12 cellular contexts compared by ENCODE assay signal in genomic region chr14:76951149-76951548, GRCh38.
DNase-seq lines count a peak whose midpoint lies in the region; ATAC-seq, FAIRE-seq and TF ChIP-seq lines count a peak whose summit lies in the region.
"Had no signal": no experiment of that assay in that cellular context is flagged by ENCODE, and none has a peak within 500 bp of the region (broad histone marks: within the 10 kb centered on the region; RNA-seq: fewer than 3 reads in every experiment).

No MANE protein-coding gene starts in this region.

- H3K27me3 ChIP-seq in breast epithelium (no peaks in the 10 kb centered on the region), transverse colon (no peaks in the 10 kb centered on the region)

- TF ChIP-seq CTCF in breast epithelium (IDR thresholded peaks at IDR 0.05) = no peak
- no peak for TF ChIP-seq CTCF in MCF 10A (IDR thresholded peaks at IDR 0.05; ENCODE audit: unreplicated experiment)
- no peak for TF ChIP-seq CTCF in coronary artery (IDR thresholded peaks at IDR 0.05)
- no peak for TF ChIP-seq CTCF in transverse colon (IDR thresholded peaks at IDR 0.05)

- no peaks in the 10 kb centered on the region for H3K36me3 ChIP-seq in breast epithelium
- H3K36me3 ChIP-seq in transverse colon = no peaks in the 10 kb centered on the region

- ATAC-seq in naive B cell (ENCODE audit: low read depth in 2 of 2) = no peak

- H3K27ac Mint-ChIP-seq in MCF 10A (ENCODE audit: low read depth, unreplicated experiment) = no peak overlapping the region
- H3K27ac Mint-ChIP-seq in naive B cell = peak overlapping the region in 4 of 6 donors; percentile 16 to 99 (median 56)

- H3K4me1 Mint-ChIP-seq in MCF 10A (ENCODE audit: insufficient read depth, unreplicated experiment) = peaks cover 53% of the 10 kb centered on the region
- H3K4me1 Mint-ChIP-seq in naive B cell = peaks cover 31 to 45% (median 43%) of the 10 kb centered on the region in 3 donors

- in situ Hi-C loops in transverse colon (cut with MboI; ENCODE audit: low pct_ligation_motif_present in 1 of 4, low pct_unique_long_range_greater_than_20kb in 1 of 4, low sequenced_read_pairs in 3 of 4) = loop anchor here in 1 of 4 donors (10.0 kb wide), 1 partner anchor 54 kb away; no protein-coding TSS in a partner anchor

- 76 to 87% methylated on average over 4 to 10 of the region's 10 CpGs for WGBS in transverse colon (ENCODE audit: low coverage in 1 of 2), 2 donors

- no peak for TF ChIP-seq EP300 in transverse colon (IDR thresholded peaks at IDR 0.05; ENCODE audit: low read depth)

- no peak for TF ChIP-seq POLR2A in breast epithelium (IDR thresholded peaks at IDR 0.05)
- TF ChIP-seq POLR2A in transverse colon (IDR thresholded peaks at IDR 0.05) = no peak

- H3K36me3 Mint-ChIP-seq in MCF 10A (ENCODE audit: insufficient read depth, unreplicated experiment) = no peaks in the 10 kb centered on the region
- no peaks in the 10 kb centered on the region for H3K36me3 Mint-ChIP-seq in naive B cell

- H3K9me3 Mint-ChIP-seq in MCF 10A (ENCODE audit: unreplicated experiment) (no peaks in the 10 kb centered on the region), naive B cell (no peaks in the 10 kb centered on the region)
- H3K9me3 Mint-ChIP-seq: H9 had no signal

- POLR2A ChIA-PET in MCF 10A (lab: Yijun Ruan, JAX) = no interaction called here

- H3K27me3 Mint-ChIP-seq in MCF 10A (ENCODE audit: insufficient read depth, unreplicated experiment) = no peaks in the 10 kb centered on the region
- no peaks in the 10 kb centered on the region for H3K27me3 Mint-ChIP-seq in naive B cell

- peak overlapping the region; percentile 75 to 79 for H3K27ac ChIP-seq in breast epithelium
- H3K27ac ChIP-seq in coronary artery = peak overlapping the region; percentile 17 to 82
- H3K27ac ChIP-seq in transverse colon = peak overlapping the region; percentile 24 to 52 (median 36)

- no TSS peak for BruUV-seq in MCF 10A (replicated peaks; lab: Mats Ljungman, UMichigan)

- peaks cover 18 to 43% of the 10 kb centered on the region in 2 donors for H3K4me1 ChIP-seq in breast epithelium
- H3K4me1 ChIP-seq in transverse colon = peaks cover 31 to 56% (median 55%) of the 10 kb centered on the region in 4 donors

- CTCF ChIA-PET in MCF 10A (lab: Yijun Ruan, JAX) = no interaction called here

- no peaks in the 10 kb centered on the region for H3K9me3 ChIP-seq in breast epithelium
- no peaks in the 10 kb centered on the region for H3K9me3 ChIP-seq in transverse colon

- no peak overlapping the region for H3K4me3 ChIP-seq in breast epithelium
- H3K4me3 ChIP-seq in coronary artery = no peak overlapping the region
- no peak overlapping the region for H3K4me3 ChIP-seq in transverse colon

- H3K4me3 Mint-ChIP-seq in MCF 10A (ENCODE audit: unreplicated experiment) (no peak overlapping the region), naive B cell (no peak overlapping the region)
- H3K4me3 Mint-ChIP-seq: H9 had no signal

- intact Hi-C loops in breast epithelium (cut with DNase I; ENCODE audit: low total_unique reads) (no loop called here), MCF 10A (cut with micrococcal nuclease) (no loop called here), transverse colon (cut with DNase I; ENCODE audit: low total_unique reads) (no loop called here)

- no peak for DNase-seq in breast epithelium (ENCODE audit: low spot score in 2 of 2)
- no peak for DNase-seq in MCF 10A (ENCODE audit: unreplicated experiment)
- no peak for DNase-seq in coronary artery (ENCODE audit: low spot score)
- DNase-seq in naive B cell = no peak
- DNase-seq in transverse colon = no peak
- no peak for DNase-seq in HuH-7 (ENCODE audit: low spot score)
- DNase-seq in RCC 7860 (ENCODE audit: low spot score) = no peak
- no peak for DNase-seq in stimulated activated naive CD4-positive, alpha-beta T cell (lab: John Stamatoyannopoulos, UW)
- DNase-seq: effector CD8-positive, alpha-beta T cell; H9; NCI-H510A had no signal

- FAIRE-seq in RCC 7860 (lab: Jason Lieb, UNC) = no peak
- FAIRE-seq: GM12891 had no signal
